10 cellular contexts compared by ENCODE assay signal in genomic region chr12:81598205-81598604, GRCh38.
DNase-seq lines count a peak whose midpoint lies in the region; ATAC-seq, FAIRE-seq and TF ChIP-seq lines count a peak whose summit lies in the region.
"Had no signal": no experiment of that assay in that cellular context is flagged by ENCODE, and none has a peak within 500 bp of the region (broad histone marks: within the 10 kb centered on the region; RNA-seq: fewer than 3 reads in every experiment).

No MANE protein-coding gene starts in this region.

- H4K20me1 ChIP-seq in GM12878 (ENCODE audit: control insufficient read depth, insufficient read depth): no peaks in the 10 kb centered on the region

- H3K36me3 Mint-ChIP-seq in endodermal cell (ENCODE audit: low read depth): no peaks in the 10 kb centered on the region

- WGBS in GM12878 (ENCODE audit: insufficient coverage, insufficient replicate concordance, low lambda C conversion rate, missing lambda C conversion rate): 0% methylated on average over 2 of the region's 2 CpGs
- 88% methylated on average over 2 of the region's 2 CpGs; no CpG with 5 or more reads in 1 of the 2 experiments for WGBS in endodermal cell (ENCODE audit: insufficient coverage in 1 of 2, insufficient read length in 1 of 2), 2 experiments

- H3K4me2 ChIP-seq in GM12878 (ENCODE audit: control insufficient read depth, insufficient read depth): no peak overlapping the region

- H3K27me3 ChIP-seq in GM12878 (replicated peaks in 1 of 2; ENCODE audit: control insufficient read depth in 2 of 2, insufficient read depth in 2 of 2, low read length in 1 of 2) (no peaks in the 10 kb centered on the region), endodermal cell (ENCODE audit: control insufficient read depth, insufficient read depth, low read length, poor library complexity, severe bottlenecking) (peaks cover 7% of the 10 kb centered on the region)
- H3K27me3 ChIP-seq: SJSA1 had no signal

- no peak for FAIRE-seq in GM12878 (lab: Jason Lieb, UNC)

- SMC1A ChIA-PET in GM12878 (lab: Charles Lee; ENCODE audit: uncharacterized antibody, unreplicated experiment): interaction anchor here (1.0 kb wide), 1 partner anchor 19 kb away, joined by 3 read pairs; no protein-coding TSS in a partner anchor

- CTCF ChIA-PET in GM12878 (lab: Yijun Ruan, JAX): interaction anchor here (0.7 kb wide), 2 partner anchors 19 to 55 kb away, joined by 3 read pairs; no protein-coding TSS in a partner anchor

- ATAC-seq in GM21529 (IDR thresholded peaks at IDR 0.05; ENCODE audit: unreplicated experiment) (peak; percentile 62), GM12878 (peak; percentile 69)

- RAD21 ChIA-PET in GM12878 (lab: Charles Lee; ENCODE audit: unreplicated experiment): no interaction called here

- no peak overlapping the region for H3K4me3 Mint-ChIP-seq in endodermal cell

- H3K27me3 Mint-ChIP-seq in endodermal cell (ENCODE audit: insufficient read depth): no peaks in the 10 kb centered on the region

- no peak overlapping the region; the same call in 1 of the 2 replicates for H3K27ac ChIP-seq in C4-2B
- no peak overlapping the region for H3K27ac ChIP-seq in GM12878 (ENCODE audit: control insufficient read depth, insufficient read depth)
- no peak overlapping the region for H3K27ac ChIP-seq in endodermal cell (ENCODE audit: low read depth, low read length)
- H3K27ac ChIP-seq in substantia nigra (ENCODE audit: low read depth, low read length, poor library complexity, severe bottlenecking): no peak overlapping the region
- H3K27ac ChIP-seq: SJSA1 had no signal

- in situ Hi-C loops in GM12878 (cut with MboI): no loop called here
- in situ Hi-C loops in GM13977 (cut with MboI; ENCODE audit: low pct_unique_long_range_greater_than_20kb, low sequenced_read_pairs, unreplicated experiment): no loop called here

- H3K79me2 ChIP-seq in GM12878 (ENCODE audit: control insufficient read depth, insufficient read depth, low read length): no peaks in the 10 kb centered on the region

- TF ChIP-seq CTCF in C4-2B (conservative IDR thresholded peaks at IDR 0.05) (0 out of 2 replicates have a peak, but pooled peaks have one; percentile 3), GM12878 (IDR thresholded peaks at IDR 0.05 in 2 of 3, conservative IDR thresholded peaks at IDR 0.05 in 1 of 3; ENCODE audit: control insufficient read depth in 2 of 3, extremely low read depth in 1 of 3, insufficient read depth in 1 of 3, low read depth in 3 of 3, low read length in 3 of 3) (no peak), endodermal cell (conservative IDR thresholded peaks at IDR 0.05) (no peak), GM13977 (IDR thresholded peaks at IDR 0.05; ENCODE audit: extremely low read depth, insufficient read depth, missing control alignments) (no peak)

- H3K9me3 Mint-ChIP-seq in endodermal cell: no peaks in the 10 kb centered on the region

- H3K36me3 ChIP-seq in GM12878 (ENCODE audit: control insufficient read depth in 2 of 2, insufficient read depth in 2 of 2, low read length in 1 of 2): no peaks in the 10 kb centered on the region
- H3K36me3 ChIP-seq in endodermal cell (ENCODE audit: control insufficient read depth, insufficient read depth, low read length): no peaks in the 10 kb centered on the region
- H3K36me3 ChIP-seq: SJSA1 had no signal

- POLR2A ChIA-PET in GM12878 (lab: Charles Lee): no interaction called here

- TF ChIP-seq RAD21 in GM12878 (IDR thresholded peaks at IDR 0.05; ENCODE audit: insufficient read depth, low read depth, low read length): no peak

- H2AFZ ChIP-seq in GM12878 (ENCODE audit: control insufficient read depth, low read depth, low read length): no peak overlapping the region

- H3K4me1 Mint-ChIP-seq in endodermal cell: no peaks in the 10 kb centered on the region

- H3K4me1 ChIP-seq in GM12878 (ENCODE audit: control insufficient read depth, insufficient read depth, low read length) (no peaks in the 10 kb centered on the region), endodermal cell (ENCODE audit: control insufficient read depth, insufficient read depth, low read length) (no peaks in the 10 kb centered on the region)
- H3K4me1 ChIP-seq: SJSA1 had no signal

- H3K4me3 ChIP-seq in GM12878: no peak overlapping the region
- no peak overlapping the region for H3K4me3 ChIP-seq in endodermal cell (ENCODE audit: low read length)
- H3K4me3 ChIP-seq: SJSA1 had no signal

- DNase-seq in NCI-H1417 treated with DMSO at 0.1 percent for 48 hours (lab: John Stamatoyannopoulos, UW) (peak; percentile 88), GM12878 (ENCODE audit: low read depth, low spot score) (no peak), endodermal cell (no peak), substantia nigra (lab: John Stamatoyannopoulos, UW) (no peak), GM13977 (ENCODE audit: low spot score) (no peak), GM03348 (ENCODE audit: low spot score) (no peak)
- DNase-seq: activated T-cell treated with anti-CD3 and anti-CD28 coated beads, Interleukin-2, amount 50 U/mL, for 48 hours had no signal

- no peak for TF ChIP-seq EP300 in GM12878 (IDR thresholded peaks at IDR 0.05; ENCODE audit: borderline replicate concordance in 1 of 2, control insufficient read depth in 1 of 2, low read depth in 2 of 2, low read length in 2 of 2)

- intact Hi-C loops in GM12878 (cut with micrococcal nuclease; ENCODE audit: unreplicated experiment): no loop called here

- TF ChIP-seq POLR2A in GM12878 (IDR thresholded peaks at IDR 0.05; ENCODE audit: low read depth, low read length): no peak

- H3K9me3 ChIP-seq in GM12878 (replicated peaks; ENCODE audit: control insufficient read depth, insufficient read depth, low read length) (no peaks in the 10 kb centered on the region), endodermal cell (ENCODE audit: control insufficient read depth, low read length) (no peaks in the 10 kb centered on the region)
- H3K9me3 ChIP-seq: SJSA1 had no signal

- H3K9ac ChIP-seq in GM12878 (ENCODE audit: control insufficient read depth, insufficient read depth, low read length) (no peak overlapping the region), endodermal cell (ENCODE audit: extremely low read depth, low read length, poor library complexity, severe bottlenecking) (no peak overlapping the region)

- H3K27ac Mint-ChIP-seq in endodermal cell: no peak overlapping the region

- no TSS peak for BruUV-seq in GM12878 (replicated peaks; lab: Mats Ljungman, UMichigan)

TF ChIP-seq in GM12878, 131 proteins besides CTCF, POLR2A, EP300 and RAD21 (continues in another document):
- TF ChIP-seq GABPA (IDR thresholded peaks at IDR 0.05; ENCODE audit: low read depth) (no peak), TCF12 (IDR thresholded peaks at IDR 0.05; ENCODE audit: low read depth, low read length) (no peak), HDAC6 (IDR thresholded peaks at IDR 0.05; ENCODE audit: unreplicated experiment) (no peak), ZBTB4 (CRISPR knock-in tag; IDR thresholded peaks at IDR 0.05) (no peak), IKZF2 (IDR thresholded peaks at IDR 0.05) (no peak), SREBF2 (IDR thresholded peaks at IDR 0.05; ENCODE audit: low read length) (no peak), NR2C2 (IDR thresholded peaks at IDR 0.05; ENCODE audit: borderline replicate concordance, control insufficient read depth, insufficient read length, low read depth) (no peak), SMC3 (IDR thresholded peaks at IDR 0.05; ENCODE audit: borderline replicate concordance, low read length) (no peak), MAX (IDR thresholded peaks at IDR 0.05; ENCODE audit: low read depth, low read length) (no peak), MTA3 (IDR thresholded peaks at IDR 0.05; ENCODE audit: borderline replicate concordance, low read length) (no peak), CREB1 (IDR thresholded peaks at IDR 0.05; ENCODE audit: low read depth) (no peak), RFX5 (IDR thresholded peaks at IDR 0.05; ENCODE audit: low read depth, low read length) (no peak), ATF3 (IDR thresholded peaks at IDR 0.05; ENCODE audit: borderline replicate concordance, extremely low read depth, low read depth, low read length) (no peak)
